33 cellular contexts compared by ENCODE assay signal in the genomic region with DNA sequence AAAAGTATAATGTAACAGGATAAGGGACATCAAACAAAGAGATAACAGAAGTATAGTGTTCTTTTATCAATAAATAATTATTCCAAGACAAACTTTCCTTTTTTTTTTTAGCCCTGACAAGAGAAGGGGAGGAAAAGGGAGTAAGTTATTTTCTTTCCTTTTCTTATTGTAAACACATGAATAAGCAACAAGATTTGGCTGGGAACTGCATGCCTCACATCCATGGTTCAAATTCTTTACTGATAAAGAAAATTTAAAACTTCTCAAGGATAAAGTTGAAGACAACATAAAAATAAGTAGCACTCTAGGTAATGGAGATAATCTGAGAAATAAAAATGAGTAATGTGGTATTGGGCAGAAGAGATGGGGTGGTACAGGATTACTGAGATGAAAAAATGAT.
"Had no signal": no experiment of that assay in that cellular context is flagged by ENCODE, and none has a peak within 500 bp of the region (broad histone marks: within the 10 kb centered on the region; RNA-seq: fewer than 3 reads in every experiment).

No MANE protein-coding gene starts in this region.

- H3K4me3 Mint-ChIP-seq: activated B cell treated with CpG ODN at 0.5 μM for 24 hours; activated CD8-positive, alpha-beta T cell treated with anti-CD3 and anti-CD28 coated beads for 36 hours; activated naive CD8-positive, alpha-beta T cell; brain; naive thymus-derived CD4-positive, alpha-beta T cell; stimulated activated effector memory CD8-positive, alpha-beta T cell treated with anti-CD3 and anti-CD28 coated beads, Interleukin-12 subunit alpha, Interleukin-12 subunit beta, amount 100 ng/mL, for 72 hours; stimulated activated naive CD8-positive, alpha-beta T cell treated with anti-CD3 and anti-CD28 coated beads, Interleukin-15, Interleukin-2, amounts not matched to agents 100 ng/mL and 50 ng/mL, for 24 hours; T-cell; T-helper 2 cell treated with Interferon-gamma antibody and Interleukin-4, amounts not matched to agents 5 μg/mL and 100 μg/mL, for 36 hours; type B pancreatic cell had no signal

- DNase-seq: activated B cell treated with CpG ODN at 0.5 μM for 24 hours; activated CD4-positive, alpha-beta T cell treated with anti-CD3 and anti-CD28 coated beads, Interleukin-2, amount 50 U/mL, for 1 hour; activated CD8-positive, alpha-beta T cell treated with anti-CD3 and anti-CD28 coated beads for 36 hours; activated effector memory CD4-positive, alpha-beta T cell treated with Interleukin-2 at 50 U/mL for 16 hours; activated naive CD4-positive, alpha-beta T cell treated with Interleukin-2 at 50 U/mL for 16 hours; adrenal gland; cerebellar nuclear complex; colonic mucosa; effector memory CD4-positive, alpha-beta T cell; erythroblast; gastrocnemius medialis; glutamatergic neuron; left colon; mammary epithelial cell; naive thymus-derived CD4-positive, alpha-beta T cell; pancreas; retina; stimulated activated CD4-positive, alpha-beta T cell treated with anti-CD3 and anti-CD28 coated beads, Interleukin-12 subunit alpha, Interleukin-12 subunit beta, amount 100 ng/mL, for 4 hours; stimulated activated CD4-positive, alpha-beta T cell treated with anti-CD3 and anti-CD28 coated beads, Interleukin-4, amount 100 ng/mL, for 24 hours; T-cell had no signal

- H3K27me3 Mint-ChIP-seq: activated B cell treated with CpG ODN at 0.5 μM for 24 hours; activated CD8-positive, alpha-beta T cell treated with anti-CD3 and anti-CD28 coated beads for 36 hours; activated naive CD8-positive, alpha-beta T cell; brain; naive thymus-derived CD4-positive, alpha-beta T cell; stimulated activated naive CD8-positive, alpha-beta T cell treated with anti-CD3 and anti-CD28 coated beads, Interleukin-15, Interleukin-2, amounts not matched to agents 100 ng/mL and 50 ng/mL, for 24 hours; T-cell; type B pancreatic cell had no signal

- H3K36me3 ChIP-seq: adrenal gland, colonic mucosa, pancreas, prostate gland, thoracic aorta, vagina had no signal

- H3K27ac Mint-ChIP-seq: activated B cell treated with CpG ODN at 0.5 μM for 24 hours; activated CD8-positive, alpha-beta T cell treated with anti-CD3 and anti-CD28 coated beads for 36 hours; activated naive CD8-positive, alpha-beta T cell; brain; stimulated activated effector memory CD8-positive, alpha-beta T cell treated with anti-CD3 and anti-CD28 coated beads, Interleukin-12 subunit alpha, Interleukin-12 subunit beta, amount 100 ng/mL, for 72 hours; stimulated activated naive CD8-positive, alpha-beta T cell treated with anti-CD3 and anti-CD28 coated beads, Interleukin-15, Interleukin-2, amounts not matched to agents 100 ng/mL and 50 ng/mL, for 24 hours; T-cell; T-helper 2 cell treated with Interferon-gamma antibody and Interleukin-4, amounts not matched to agents 5 μg/mL and 100 μg/mL, for 36 hours; type B pancreatic cell had no signal

- H3K27me3 ChIP-seq: adrenal gland, ascending aorta, cardiac muscle cell, colonic mucosa, gastrocnemius medialis, pancreas, vagina had no signal

- ATAC-seq: activated CD8-positive, alpha-beta T cell treated with anti-CD3 and anti-CD28 coated beads for 36 hours; gastrocnemius medialis; left colon; naive thymus-derived CD4-positive, alpha-beta T cell; pancreas; sciatic nerve; stimulated activated effector memory CD8-positive, alpha-beta T cell treated with anti-CD3 and anti-CD28 coated beads, Interleukin-12 subunit alpha, Interleukin-12 subunit beta, amount 100 ng/mL, for 72 hours; T-cell had no signal

- H3K9me3 ChIP-seq: colonic mucosa, gastrocnemius medialis, pancreas, prostate gland had no signal

- H3K4me3 ChIP-seq: adrenal gland, ascending aorta, cardiac muscle cell, colonic mucosa, gastrocnemius medialis, pancreas, prostate gland, skin epidermis, thoracic aorta, vagina had no signal

- H3K4me1 Mint-ChIP-seq: activated B cell treated with CpG ODN at 0.5 μM for 24 hours; brain; naive thymus-derived CD4-positive, alpha-beta T cell; stimulated activated effector memory CD8-positive, alpha-beta T cell treated with anti-CD3 and anti-CD28 coated beads, Interleukin-12 subunit alpha, Interleukin-12 subunit beta, amount 100 ng/mL, for 72 hours; T-cell had no signal
